In the genomic region with DNA sequence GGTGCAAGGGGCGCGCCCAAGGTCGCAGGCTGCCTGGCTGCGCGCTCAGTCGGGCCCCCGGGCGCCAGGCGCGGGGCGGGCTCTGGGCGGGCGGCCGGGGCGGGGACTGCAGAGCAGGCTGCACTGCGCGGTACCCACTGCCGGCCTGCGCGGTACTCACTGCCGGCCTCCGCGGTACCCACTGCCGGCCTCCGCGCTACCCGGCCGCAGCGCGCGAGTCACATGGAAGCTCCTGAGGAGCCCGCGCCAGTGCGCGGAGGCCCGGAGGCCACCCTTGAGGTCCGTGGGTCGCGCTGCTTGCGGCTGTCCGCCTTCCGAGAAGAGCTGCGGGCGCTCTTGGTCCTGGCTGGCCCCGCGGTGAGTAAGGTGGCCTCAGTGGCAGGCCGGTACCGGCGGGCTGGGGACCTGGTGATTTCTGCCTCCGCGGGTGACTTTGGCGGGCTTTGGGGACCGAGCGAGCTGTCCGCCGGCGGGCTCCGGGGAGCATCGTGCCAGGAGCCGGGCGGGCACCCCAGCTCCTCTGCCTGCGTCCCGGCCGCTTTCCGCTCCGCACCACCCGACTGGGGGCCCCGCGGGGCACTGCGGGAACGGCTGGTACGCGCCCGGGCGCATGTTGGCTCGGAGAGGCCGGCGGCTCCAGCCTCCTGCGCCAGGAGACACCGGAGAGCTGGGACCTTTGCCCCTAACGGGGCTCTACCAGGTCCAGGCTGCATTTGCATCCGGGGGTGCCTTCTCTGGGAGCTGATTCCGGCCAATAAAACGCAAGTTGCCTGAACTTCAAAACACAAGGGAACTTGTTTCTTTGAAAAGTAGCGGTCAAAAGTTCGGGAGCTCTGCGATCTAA, we compare ENCODE assay signal across 8 cellular contexts. TPM values are rescaled to one million over a fixed set of nuclear protein-coding genes. Genes with fewer than 3 reads are reported as not detected.
DNase-seq lines count a peak whose midpoint lies in the region; ATAC-seq, FAIRE-seq and TF ChIP-seq lines count a peak whose summit lies in the region.

A gene with protein sequence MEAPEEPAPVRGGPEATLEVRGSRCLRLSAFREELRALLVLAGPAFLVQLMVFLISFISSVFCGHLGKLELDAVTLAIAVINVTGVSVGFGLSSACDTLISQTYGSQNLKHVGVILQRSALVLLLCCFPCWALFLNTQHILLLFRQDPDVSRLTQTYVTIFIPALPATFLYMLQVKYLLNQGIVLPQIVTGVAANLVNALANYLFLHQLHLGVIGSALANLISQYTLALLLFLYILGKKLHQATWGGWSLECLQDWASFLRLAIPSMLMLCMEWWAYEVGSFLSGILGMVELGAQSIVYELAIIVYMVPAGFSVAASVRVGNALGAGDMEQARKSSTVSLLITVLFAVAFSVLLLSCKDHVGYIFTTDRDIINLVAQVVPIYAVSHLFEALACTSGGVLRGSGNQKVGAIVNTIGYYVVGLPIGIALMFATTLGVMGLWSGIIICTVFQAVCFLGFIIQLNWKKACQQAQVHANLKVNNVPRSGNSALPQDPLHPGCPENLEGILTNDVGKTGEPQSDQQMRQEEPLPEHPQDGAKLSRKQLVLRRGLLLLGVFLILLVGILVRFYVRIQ (plus strand): TSS at position 137 of the 844 bp plus-strand sequence. CDS start 86 bp downstream, at position 223.

- peak within 1 kb of the TSS; percentile 62 for H3K4me3 Mint-ChIP-seq in Caco-2 (ENCODE audit: unreplicated experiment)

- H3K9me3 Mint-ChIP-seq in Caco-2 (ENCODE audit: unreplicated experiment) = no peaks in the 10 kb centered on the region

- peaks cover 22% of the 10 kb centered on the region for H3K4me1 Mint-ChIP-seq in Caco-2 (ENCODE audit: low read depth, unreplicated experiment)

- H3K36me3 Mint-ChIP-seq in Caco-2 (ENCODE audit: insufficient read depth, unreplicated experiment) = no peaks in the 10 kb centered on the region

- POLR2A ChIA-PET in Caco-2 (lab: Charles Lee) = interaction anchor here (0.6 kb wide), 1 partner anchor 140 kb away, joined by 3 read pairs; no protein-coding TSS in a partner anchor

- peak within 1 kb of the TSS; percentile 64 to 90 for H3K9ac ChIP-seq in kidney (ENCODE audit: low read length in 2 of 2)

- peaks cover 20% of the 10 kb centered on the region for H3K27me3 Mint-ChIP-seq in Caco-2 (ENCODE audit: insufficient read depth, unreplicated experiment)

- H3K27ac ChIP-seq in body of pancreas (no peak within 1 kb of the TSS), kidney (ENCODE audit: low read depth in 2 of 2, low read length in 2 of 2) (peak within 1 kb of the TSS; percentile 89 to 98)

- H3K9me3 ChIP-seq in Caco-2 = no peaks in the 10 kb centered on the region
- no peaks in the 10 kb centered on the region for H3K9me3 ChIP-seq in MG63
- no peaks in the 10 kb centered on the region for H3K9me3 ChIP-seq in body of pancreas
- no peaks in the 10 kb centered on the region for H3K9me3 ChIP-seq in kidney (ENCODE audit: control insufficient read depth in 1 of 2, low read length in 2 of 2)

- 2 to 6% methylated on average over 5 to 76 of the region's 87 CpGs for WGBS in body of pancreas, 2 donors

- no peaks in the 10 kb centered on the region; the same call in none of the 2 replicates for H3K27me3 ChIP-seq in Caco-2 (replicated peaks; ENCODE audit: control insufficient read depth, insufficient read depth, low read length)
- H3K27me3 ChIP-seq in MG63 = no peaks in the 10 kb centered on the region
- H3K27me3 ChIP-seq in body of pancreas = peaks cover 0 to 14% of the 10 kb centered on the region in 2 donors

- intact Hi-C loops in Caco-2 (cut with micrococcal nuclease; ENCODE audit: unreplicated experiment) (no loop called here), body of pancreas (cut with DNase I) (no loop called here), kidney (cut with DNase I) (no loop called here)

- H3K27ac Mint-ChIP-seq in Caco-2 (ENCODE audit: unreplicated experiment) = no peak within 1 kb of the TSS

- CTCF ChIA-PET in Caco-2 (lab: Charles Lee) = no interaction called here

- H3K4me1 ChIP-seq in Caco-2 (peaks cover 6% of the 10 kb centered on the region; the same call in 1 of the 2 replicates), body of pancreas (peaks cover 31% of the 10 kb centered on the region), kidney (ENCODE audit: control insufficient read depth in 1 of 2, insufficient read depth in 1 of 2, low read depth in 1 of 2, low read length in 2 of 2) (peaks cover 2 to 11% of the 10 kb centered on the region in 2 donors)

- BruUV-seq in Caco-2 (replicated peaks; lab: Mats Ljungman, UMichigan) = no TSS peak

- H3K36me3 ChIP-seq in Caco-2 (ENCODE audit: control insufficient read depth, insufficient read depth, low read length) (no peaks in the 10 kb centered on the region), MG63 (no peaks in the 10 kb centered on the region), body of pancreas (replicated peaks in 1 of 2; ENCODE audit: insufficient read depth in 1 of 2, low read depth in 2 of 2) (no peaks in the 10 kb centered on the region), kidney (ENCODE audit: control insufficient read depth in 1 of 2, insufficient read depth in 2 of 2, low read length in 2 of 2) (no peaks in the 10 kb centered on the region)

- TF ChIP-seq POLR2A in body of pancreas (IDR thresholded peaks at IDR 0.05) = no peak

- H3K4me3 ChIP-seq in Caco-2 (ENCODE audit: low read depth, low read length) = peak within 1 kb of the TSS; percentile 41
- peak within 1 kb of the TSS; percentile 65 for H3K4me3 ChIP-seq in MG63
- H3K4me3 ChIP-seq in body of pancreas = no peak within 1 kb of the TSS
- peak within 1 kb of the TSS; percentile 78 to 88 for H3K4me3 ChIP-seq in kidney (ENCODE audit: low read length in 2 of 2)

- FAIRE-seq in kidney (lab: Jason Lieb, UNC) = no peak

- DNase-seq in Caco-2 (peak in 1 of 2 experiments; percentile 28), MG63 (peak; percentile 70), body of pancreas (peak in 2 of 4 donors; percentile 13 to 28), kidney (peak; percentile 68)
- peak; percentile 6 for DNase-seq in stimulated activated CD4-positive, alpha-beta T cell treated with anti-CD3 and anti-CD28 coated beads, Interleukin-4, amount 100 ng/mL, for 24 hours

- ATAC-seq in body of pancreas (peak; percentile 51), GM18519 (IDR thresholded peaks at IDR 0.05; ENCODE audit: low FRiP score, unreplicated experiment) (no peak), HG02884 (IDR thresholded peaks at IDR 0.05; ENCODE audit: unreplicated experiment) (no peak), HG02938 (IDR thresholded peaks at IDR 0.05; ENCODE audit: unreplicated experiment) (no peak)

- TF ChIP-seq CTCF in Caco-2 (IDR thresholded peaks at IDR 0.05; ENCODE audit: insufficient read depth in 1 of 2, low read depth in 1 of 2, low read length in 1 of 2, severe bottlenecking in 1 of 2, unreplicated experiment in 1 of 2) (no peak), body of pancreas (IDR thresholded peaks at IDR 0.05) (no peak), kidney (IDR thresholded peaks at IDR 0.05; ENCODE audit: borderline replicate concordance, extremely low read depth, insufficient read depth) (no peak)

RNA-seq across cellular contexts. Expression of the gene that starts here (rescaled TPM):
- total RNA-seq in Caco-2 (2022) (0.43 and 0.72 TPM in 2 replicates), body of pancreas (not detected), kidney (26.0 TPM)
- total RNA-seq in MG63 (2014; rRNA removed; shearing (Covaris generic); ENCODE audit: low replicate concordance) = 8.1 and 12.0 TPM in 2 replicates
- 94.8 TPM for polyA plus RNA-seq in kidney (ENCODE audit: insufficient read depth, low read depth, low replicate concordance)

Comparison
In these comparisons a context has a peak if more than half of its experiments do, and no peak if none do; other contexts are left out.
1. Peak in ATAC-seq in body of pancreas; RNA of the gene not detected or under 1 TPM.
2. H3K4me3 ChIP-seq: peak in Caco-2 (single experiment), MG63 (single experiment) and kidney (2 of 2); none in body of pancreas (0 of 2).
3. H3K27ac ChIP-seq: peak in kidney (2 of 2); none in body of pancreas (0 of 4).